23 cellular contexts compared by ENCODE assay signal in the genomic region with DNA sequence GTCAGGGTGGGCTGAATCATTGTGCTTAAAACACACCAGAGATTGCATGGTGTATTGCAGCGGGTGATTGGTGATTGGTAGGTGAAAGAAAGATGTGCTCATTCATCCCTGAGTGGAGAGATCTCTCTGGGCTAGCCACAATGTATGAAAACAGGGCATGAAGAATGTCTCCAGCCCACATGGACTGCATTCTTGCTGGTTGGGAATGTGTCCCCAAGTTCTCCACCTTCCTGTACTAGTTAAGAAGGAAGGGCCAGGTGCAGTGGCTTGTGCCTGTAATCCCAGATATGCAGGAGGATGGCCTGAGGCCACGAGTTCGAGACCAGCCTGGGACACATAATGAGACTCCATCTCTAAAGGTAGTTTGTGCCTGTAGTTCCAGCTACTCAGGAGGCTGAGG.
A peak's percentile ranks its signal among the peaks of the same experiment; 100 is the strongest.
DNase-seq lines count a peak whose midpoint lies in the region; ATAC-seq, FAIRE-seq and TF ChIP-seq lines count a peak whose summit lies in the region.
"Had no signal": no experiment of that assay in that cellular context is flagged by ENCODE, and none has a peak within 500 bp of the region (broad histone marks: within the 10 kb centered on the region; RNA-seq: fewer than 3 reads in every experiment).

No MANE protein-coding gene starts in this region.

- H2BK120ac ChIP-seq in mesenchymal stem cell (ENCODE audit: low read depth, low read length) = no peak overlapping the region

- peaks cover 18% of the 10 kb centered on the region for H3K4me1 ChIP-seq in mesenchymal stem cell (ENCODE audit: control insufficient read depth, insufficient read depth, low read depth, low read length)

- no peak overlapping the region for H2BK15ac ChIP-seq in mesenchymal stem cell (ENCODE audit: low read depth, poor library complexity, severe bottlenecking)

- no peak overlapping the region for H2BK5ac ChIP-seq in mesenchymal stem cell (ENCODE audit: low read depth, low read length, poor library complexity, severe bottlenecking)

- CTCF ChIA-PET in activated CD8-positive, alpha-beta memory T cell treated with anti-CD3 and anti-CD28 coated beads, Interleukin-2, amount 10 ng/mL, durations not matched to agents 7 days and 5 days (lab: Charles Lee) = no interaction called here

- no peak overlapping the region for H3K27ac ChIP-seq in mesenchymal stem cell (ENCODE audit: low read length, poor library complexity, severe bottlenecking)
- H3K27ac ChIP-seq: 22Rv1, BLaER1, C4-2B had no signal

- H3K4me3 ChIP-seq in bronchial epithelial cell (ENCODE audit: low read depth, low read length) = no peak overlapping the region
- H3K4me3 ChIP-seq in mesenchymal stem cell (ENCODE audit: insufficient read depth in 1 of 2, low read depth in 1 of 2, low read length in 2 of 2) = no peak overlapping the region
- H3K4me3 ChIP-seq: BLaER1 had no signal

- H3K4me1 Mint-ChIP-seq in activated CD8-positive, alpha-beta memory T cell treated with anti-CD3 and anti-CD28 coated beads, Interleukin-2, amount 10 ng/mL, durations not matched to agents 7 days and 5 days = peaks cover 9% of the 10 kb centered on the region
- peaks cover 7% of the 10 kb centered on the region for H3K4me1 Mint-ChIP-seq in neural crest cell

- H3K4me2 ChIP-seq in mesenchymal stem cell (ENCODE audit: low read length, poor library complexity, severe bottlenecking) = no peak overlapping the region
- H3K4me2 ChIP-seq: BLaER1 had no signal

- FAIRE-seq in bronchial epithelial cell (lab: Jason Lieb, UNC) = peak; percentile 89
- peak; percentile 65 for FAIRE-seq in urothelium cell line (lab: Jason Lieb, UNC)
- FAIRE-seq: A204.1, G401.6, GM12892, H1 had no signal

- H3K27me3 Mint-ChIP-seq in activated CD8-positive, alpha-beta memory T cell treated with anti-CD3 and anti-CD28 coated beads, Interleukin-2, amount 10 ng/mL, durations not matched to agents 7 days and 5 days = peaks cover 39% of the 10 kb centered on the region
- H3K27me3 Mint-ChIP-seq in neural crest cell (ENCODE audit: low read depth) = peaks cover 44% of the 10 kb centered on the region

- no peak overlapping the region for H2AFZ ChIP-seq in mesenchymal stem cell (ENCODE audit: low read depth, low read length)

- no peak overlapping the region for H3K18ac ChIP-seq in mesenchymal stem cell (ENCODE audit: low read depth in 1 of 2, low read length in 2 of 2)

- H3K9me3 ChIP-seq in mesenchymal stem cell (ENCODE audit: control insufficient read depth, low read length) = no peaks in the 10 kb centered on the region
- H3K9me3 ChIP-seq: BLaER1, Caco-2 had no signal

- no peaks in the 10 kb centered on the region for H3K79me1 ChIP-seq in mesenchymal stem cell (replicated peaks; ENCODE audit: low read length, poor library complexity, severe bottlenecking)

- no peaks in the 10 kb centered on the region for H3K36me3 ChIP-seq in bronchial epithelial cell (ENCODE audit: control insufficient read depth, insufficient read depth, low read length)
- no peaks in the 10 kb centered on the region for H3K36me3 ChIP-seq in mesenchymal stem cell (ENCODE audit: control insufficient read depth in 1 of 2, insufficient read depth in 2 of 2, low read depth in 1 of 2, low read length in 2 of 2)
- H3K36me3 ChIP-seq: BLaER1 had no signal

- H3K4ac ChIP-seq in mesenchymal stem cell (ENCODE audit: low read depth in 1 of 2, low read length in 2 of 2) = no peak overlapping the region

- WGBS in mesenchymal stem cell = 96% methylated on average over 3 of the region's 3 CpGs

- no peak overlapping the region for H2BK12ac ChIP-seq in mesenchymal stem cell (ENCODE audit: low read length in 2 of 2)

- H3K9ac ChIP-seq in mesenchymal stem cell (ENCODE audit: low read length) = no peak overlapping the region
- H3K9ac ChIP-seq: BLaER1 had no signal

- H3K27ac Mint-ChIP-seq in activated CD8-positive, alpha-beta memory T cell treated with anti-CD3 and anti-CD28 coated beads, Interleukin-2, amount 10 ng/mL, durations not matched to agents 7 days and 5 days = no peak overlapping the region
- no peak overlapping the region for H3K27ac Mint-ChIP-seq in neural crest cell (ENCODE audit: unreplicated experiment)
- H3K27ac Mint-ChIP-seq: B cell; CD4-positive, CD25-positive, alpha-beta regulatory T cell; CD8-positive, alpha-beta T cell had no signal

- no peaks in the 10 kb centered on the region for H3K9me3 Mint-ChIP-seq in activated CD8-positive, alpha-beta memory T cell treated with anti-CD3 and anti-CD28 coated beads, Interleukin-2, amount 10 ng/mL, durations not matched to agents 7 days and 5 days (ENCODE audit: low read depth)
- peaks cover 4% of the 10 kb centered on the region for H3K9me3 Mint-ChIP-seq in neural crest cell
- H3K9me3 Mint-ChIP-seq: CD4-positive, CD25-positive, alpha-beta regulatory T cell; CD8-positive, alpha-beta T cell had no signal

- no peak overlapping the region for H3K4me3 Mint-ChIP-seq in activated CD8-positive, alpha-beta memory T cell treated with anti-CD3 and anti-CD28 coated beads, Interleukin-2, amount 10 ng/mL, durations not matched to agents 7 days and 5 days
- H3K4me3 Mint-ChIP-seq in neural crest cell = peak overlapping the region; percentile 31
- H3K4me3 Mint-ChIP-seq: B cell; CD4-positive, CD25-positive, alpha-beta regulatory T cell; CD8-positive, alpha-beta T cell had no signal

- H2AK5ac ChIP-seq in mesenchymal stem cell (ENCODE audit: low read length, severe bottlenecking) = no peak overlapping the region

- H4K8ac ChIP-seq in mesenchymal stem cell (ENCODE audit: low read length) = no peak overlapping the region

- H3K27me3 ChIP-seq in bronchial epithelial cell (ENCODE audit: control insufficient read depth, insufficient read depth, low read length) (no peaks in the 10 kb centered on the region), mesenchymal stem cell (ENCODE audit: control insufficient read depth in 1 of 2, insufficient read depth in 1 of 2, low read length in 2 of 2) (peaks cover 6% of the 10 kb centered on the region in 2 experiments)

- no peak overlapping the region for H4K91ac ChIP-seq in mesenchymal stem cell (ENCODE audit: low read length)

- no peak overlapping the region for H3K14ac ChIP-seq in mesenchymal stem cell (ENCODE audit: low read length in 2 of 2)

- DNase-seq in activated CD8-positive, alpha-beta memory T cell treated with anti-CD3 and anti-CD28 coated beads for 24 hours = peak; percentile 43
- DNase-seq in activated CD8-positive, alpha-beta memory T cell treated with anti-CD3 and anti-CD28 coated beads, Interleukin-2, amount 10 ng/mL, durations not matched to agents 7 days and 5 days = no peak
- DNase-seq in bronchial epithelial cell (ENCODE audit: low read depth) = no peak
- DNase-seq in neural crest cell (ENCODE audit: low read depth, low spot score) = no peak
- DNase-seq in urothelium cell line (ENCODE audit: low spot score) = no peak
- DNase-seq in mesenchymal stem cell = no peak
- DNase-seq in NCI-H1436 treated with DMSO at 0.1 percent for 48 hours (lab: John Stamatoyannopoulos, UW) = no peak
- no peak for DNase-seq in HPDE6-E6E7 (ENCODE audit: extremely low spot score)
- DNase-seq: Caco-2; CD4-positive, CD25-positive, alpha-beta regulatory T cell; CD8-positive, alpha-beta T cell; DMS153; DND-41; H7; HCEC 1CT had no signal

- H3K36me3 Mint-ChIP-seq in activated CD8-positive, alpha-beta memory T cell treated with anti-CD3 and anti-CD28 coated beads, Interleukin-2, amount 10 ng/mL, durations not matched to agents 7 days and 5 days = no peaks in the 10 kb centered on the region
- no peaks in the 10 kb centered on the region for H3K36me3 Mint-ChIP-seq in neural crest cell (ENCODE audit: low read depth)
- H3K36me3 Mint-ChIP-seq: CD4-positive, CD25-positive, alpha-beta regulatory T cell; CD8-positive, alpha-beta T cell had no signal

- no peak overlapping the region for H3K23ac ChIP-seq in mesenchymal stem cell (ENCODE audit: low read length in 2 of 2)

- ATAC-seq in activated CD8-positive, alpha-beta memory T cell treated with anti-CD3 and anti-CD28 coated beads, Interleukin-2, amount 10 ng/mL, durations not matched to agents 7 days and 5 days = no peak
- ATAC-seq: CD8-positive, alpha-beta T cell had no signal

- no peak for TF ChIP-seq CTCF in bronchial epithelial cell (IDR thresholded peaks at IDR 0.05; ENCODE audit: insufficient read depth, low read length, severe bottlenecking)
- TF ChIP-seq CTCF in neural crest cell (conservative IDR thresholded peaks at IDR 0.05) = no peak
